Comparison of ENCODE assay signal across 11 cellular contexts in genomic region chr3:115986555-115987207, GRCh38.
DNase-seq lines count a peak whose midpoint lies in the region; ATAC-seq, FAIRE-seq and TF ChIP-seq lines count a peak whose summit lies in the region.
"Had no signal": no experiment of that assay in that cellular context is flagged by ENCODE, and none has a peak within 500 bp of the region (broad histone marks: within the 10 kb centered on the region; RNA-seq: fewer than 3 reads in every experiment).

No MANE protein-coding gene starts in this region.

- H3K9me3 ChIP-seq in Caco-2 = no peaks in the 10 kb centered on the region
- H3K9me3 ChIP-seq in CD8-positive, alpha-beta memory T cell (ENCODE audit: low read length) = no peaks in the 10 kb centered on the region
- no peaks in the 10 kb centered on the region for H3K9me3 ChIP-seq in transverse colon

- in situ Hi-C loops in transverse colon (cut with MboI; ENCODE audit: low pct_ligation_motif_present in 1 of 4, low pct_unique_long_range_greater_than_20kb in 1 of 4, low sequenced_read_pairs in 3 of 4) = no loop called here

- peak; percentile 64 to 65 for TF ChIP-seq CTCF in Caco-2 (IDR thresholded peaks at IDR 0.05; ENCODE audit: insufficient read depth in 1 of 2, low read depth in 1 of 2, low read length in 1 of 2, severe bottlenecking in 1 of 2, unreplicated experiment in 1 of 2)
- TF ChIP-seq CTCF in RWPE1 (conservative IDR thresholded peaks at IDR 0.05; ENCODE audit: low read depth) = 0 out of 2 replicates have a peak, but pooled peaks have one; percentile 13
- TF ChIP-seq CTCF in transverse colon (IDR thresholded peaks at IDR 0.05) = peak in 2 of 5 experiments; percentile 6 to 14

- no TSS peak for BruUV-seq in Caco-2 (replicated peaks; lab: Mats Ljungman, UMichigan)

- H3K27me3 Mint-ChIP-seq in Caco-2 (ENCODE audit: insufficient read depth, unreplicated experiment) = peaks cover 16% of the 10 kb centered on the region
- no peaks in the 10 kb centered on the region for H3K27me3 Mint-ChIP-seq in CD8-positive, alpha-beta memory T cell
- H3K27me3 Mint-ChIP-seq in activated T-cell treated with anti-CD3 and anti-CD28 coated beads, Interleukin-2, amount 50 U/mL, for 72 hours (ENCODE audit: low read depth) = no peaks in the 10 kb centered on the region

- peak; percentile 11 for FAIRE-seq in H54 (lab: Jason Lieb, UNC)

- 78% methylated on average over 2 of the region's 2 CpGs; no CpG with 5 or more reads in 1 of the 2 donors for WGBS in transverse colon (ENCODE audit: low coverage in 1 of 2), 2 donors

- POLR2A ChIA-PET in Caco-2 (lab: Charles Lee) = no interaction called here
- POLR2A ChIA-PET in RWPE1 (lab: Yijun Ruan, JAX; ENCODE audit: low non-redundant PET) = no interaction called here
- POLR2A ChIA-PET in CD8-positive, alpha-beta memory T cell (lab: Charles Lee) = no interaction called here

- H3K4me3 Mint-ChIP-seq in Caco-2 (ENCODE audit: unreplicated experiment) = no peak overlapping the region
- no peak overlapping the region for H3K4me3 Mint-ChIP-seq in CD8-positive, alpha-beta memory T cell
- H3K4me3 Mint-ChIP-seq in activated T-cell treated with anti-CD3 and anti-CD28 coated beads, Interleukin-2, amount 50 U/mL, for 72 hours = no peak overlapping the region
- H3K4me3 Mint-ChIP-seq: IgD-negative memory B cell had no signal

- CTCF ChIA-PET in Caco-2 (lab: Charles Lee) (interaction anchor here (0.6 kb wide), 1 partner anchor 91 kb away, joined by 3 read pairs; no protein-coding TSS in a partner anchor), RWPE1 (lab: Yijun Ruan, JAX) (interaction anchor here (0.6 to 0.7 kb wide), 4 partner anchors 43 to 1614 kb away, joined by 3 read pairs; no protein-coding TSS in a partner anchor)
- CTCF ChIA-PET in CD8-positive, alpha-beta memory T cell (lab: Charles Lee) = no interaction called here

- H3K27ac ChIP-seq in RWPE1 = no peak overlapping the region
- H3K27ac ChIP-seq in CD8-positive, alpha-beta memory T cell (ENCODE audit: low read depth, low read length) = no peak overlapping the region
- no peak overlapping the region for H3K27ac ChIP-seq in transverse colon
- H3K27ac ChIP-seq: epithelial cell of prostate had no signal

- intact Hi-C loops in Caco-2 (cut with micrococcal nuclease; ENCODE audit: unreplicated experiment) (loop anchor here (2.0 to 10.0 kb wide), 4 partner anchors 34 to 772 kb away; no protein-coding TSS in a partner anchor), transverse colon (cut with DNase I; ENCODE audit: low total_unique reads) (no loop called here)

- TF ChIP-seq POLR2A in H54 (IDR thresholded peaks at IDR 0.05; ENCODE audit: low read depth, low read length) (no peak), transverse colon (IDR thresholded peaks at IDR 0.05) (no peak)

- no peaks in the 10 kb centered on the region for H3K36me3 Mint-ChIP-seq in Caco-2 (ENCODE audit: insufficient read depth, unreplicated experiment)
- peaks cover 0 to 2% (median 0%) of the 10 kb centered on the region in 3 donors for H3K36me3 Mint-ChIP-seq in CD8-positive, alpha-beta memory T cell
- peaks cover 0 to 1% of the 10 kb centered on the region in 2 donors for H3K36me3 Mint-ChIP-seq in activated T-cell treated with anti-CD3 and anti-CD28 coated beads, Interleukin-2, amount 50 U/mL, for 72 hours (ENCODE audit: insufficient read depth in 2 of 2)
- H3K36me3 Mint-ChIP-seq: IgD-negative memory B cell had no signal

- no peaks in the 10 kb centered on the region for H3K4me1 Mint-ChIP-seq in Caco-2 (ENCODE audit: low read depth, unreplicated experiment)
- H3K4me1 Mint-ChIP-seq in CD8-positive, alpha-beta memory T cell = no peaks in the 10 kb centered on the region
- no peaks in the 10 kb centered on the region for H3K4me1 Mint-ChIP-seq in activated T-cell treated with anti-CD3 and anti-CD28 coated beads, Interleukin-2, amount 50 U/mL, for 72 hours (ENCODE audit: low read depth)

- no peaks in the 10 kb centered on the region for H3K4me1 ChIP-seq in Caco-2
- no peaks in the 10 kb centered on the region for H3K4me1 ChIP-seq in CD8-positive, alpha-beta memory T cell (ENCODE audit: insufficient read depth, low read length)
- no peaks in the 10 kb centered on the region for H3K4me1 ChIP-seq in transverse colon

- no peak overlapping the region for H3K4me3 ChIP-seq in Caco-2 (ENCODE audit: low read depth, low read length)
- no peak overlapping the region for H3K4me3 ChIP-seq in CD8-positive, alpha-beta memory T cell (ENCODE audit: low read length)
- no peak overlapping the region for H3K4me3 ChIP-seq in transverse colon

- ATAC-seq in activated T-cell treated with anti-CD3 and anti-CD28 coated beads, Interleukin-2, amount 50 U/mL, for 72 hours (replicated peaks in 1 of 2) = no peak

- H3K36me3 ChIP-seq in Caco-2 (ENCODE audit: control insufficient read depth, insufficient read depth, low read length) (no peaks in the 10 kb centered on the region), transverse colon (no peaks in the 10 kb centered on the region)
- H3K36me3 ChIP-seq in CD8-positive, alpha-beta memory T cell (ENCODE audit: insufficient read depth, low read length) = no peaks in the 10 kb centered on the region

- no peaks in the 10 kb centered on the region for H3K9me3 Mint-ChIP-seq in Caco-2 (ENCODE audit: unreplicated experiment)
- H3K9me3 Mint-ChIP-seq in CD8-positive, alpha-beta memory T cell = peaks cover 0 to 1% (median 0%) of the 10 kb centered on the region in 5 donors
- peaks cover 0 to 1% of the 10 kb centered on the region in 2 donors for H3K9me3 Mint-ChIP-seq in activated T-cell treated with anti-CD3 and anti-CD28 coated beads, Interleukin-2, amount 50 U/mL, for 72 hours
- H3K9me3 Mint-ChIP-seq: IgD-negative memory B cell had no signal

- H3K27ac Mint-ChIP-seq in Caco-2 (ENCODE audit: unreplicated experiment) = no peak overlapping the region
- no peak overlapping the region for H3K27ac Mint-ChIP-seq in CD8-positive, alpha-beta memory T cell
- no peak overlapping the region for H3K27ac Mint-ChIP-seq in activated T-cell treated with anti-CD3 and anti-CD28 coated beads, Interleukin-2, amount 50 U/mL, for 72 hours

- no peak for TF ChIP-seq EP300 in transverse colon (IDR thresholded peaks at IDR 0.05; ENCODE audit: low read depth)

- peak; percentile 45 to 55 for DNase-seq in Caco-2
- DNase-seq in H54 (ENCODE audit: insufficient read length, low spot score) = peak; percentile 4
- DNase-seq in RWPE1 (ENCODE audit: low spot score) = peak; percentile 51
- DNase-seq in iPS DF 19.7 (ENCODE audit: low read depth, low spot score) = peak; percentile 33
- no peak for DNase-seq in islet precursor cell
- DNase-seq in CD8-positive, alpha-beta memory T cell = no peak
- no peak for DNase-seq in transverse colon
- no peak for DNase-seq in activated T-cell treated with anti-CD3 and anti-CD28 coated beads, Interleukin-2, amount 50 U/mL, for 72 hours
- DNase-seq: retina had no signal

- no peaks in the 10 kb centered on the region for H3K27me3 ChIP-seq in Caco-2 (replicated peaks; ENCODE audit: control insufficient read depth, insufficient read depth, low read length)
- H3K27me3 ChIP-seq in CD8-positive, alpha-beta memory T cell (ENCODE audit: insufficient read depth, low read length, poor library complexity, severe bottlenecking) = no peaks in the 10 kb centered on the region
- H3K27me3 ChIP-seq in transverse colon = no peaks in the 10 kb centered on the region

Comparison
In these comparisons a context has a peak if more than half of its experiments do, and no peak if none do; other contexts are left out.
1. DNase-seq: peak in Caco-2 (2 of 2), H54 (single experiment), RWPE1 (single experiment) and iPS DF 19.7 (single experiment); none in islet precursor cell (single experiment), CD8-positive, alpha-beta memory T cell (0 of 5), transverse colon (single experiment) and activated T-cell treated with anti-CD3 and anti-CD28 coated beads, Interleukin-2, amount 50 U/mL, for 72 hours (0 of 2).